In the genomic region with DNA sequence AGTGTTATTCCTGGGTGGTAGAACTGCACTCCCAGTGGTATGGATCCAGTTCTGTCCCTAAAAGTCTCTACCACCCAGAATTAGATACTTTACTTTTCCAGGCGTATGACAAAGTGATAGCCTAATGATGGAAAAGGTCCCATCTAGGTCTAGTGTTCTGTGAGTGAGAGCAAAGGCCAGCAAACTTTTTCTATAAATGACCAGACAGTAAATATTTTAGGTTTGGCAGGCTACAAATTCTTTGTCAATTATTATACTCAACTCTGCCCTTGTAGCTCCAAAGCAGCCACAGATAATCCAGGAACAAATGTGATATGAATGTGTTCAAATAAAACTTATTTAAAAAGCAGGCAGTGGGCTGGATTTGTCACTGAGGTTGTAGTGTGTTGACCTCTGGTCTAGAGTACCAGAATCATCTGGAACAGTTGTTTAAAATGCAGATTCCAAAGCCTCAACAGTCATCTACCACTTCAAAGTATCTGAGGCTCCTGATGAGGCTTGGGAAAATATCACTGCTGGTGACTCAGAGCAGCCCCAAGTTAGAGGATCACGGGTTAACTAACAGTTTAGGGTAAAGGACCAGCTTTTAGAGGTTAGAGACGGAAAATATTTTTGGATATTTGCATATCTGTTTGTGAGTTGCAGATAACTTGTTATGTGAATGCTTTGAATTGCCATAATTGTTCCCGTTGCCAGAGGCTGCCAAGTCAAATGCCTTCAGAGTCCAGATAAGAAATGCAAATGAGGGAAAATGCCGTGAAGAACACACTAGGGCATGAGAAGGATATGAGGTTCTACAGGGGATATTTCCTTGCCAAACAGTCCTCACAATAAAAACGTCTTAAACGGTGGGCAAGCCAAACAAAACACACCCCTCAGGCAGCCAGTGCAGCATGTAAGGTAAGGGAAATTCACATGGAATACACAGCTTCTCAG, we compare ENCODE assay signal across 14 cellular contexts. TPM values are rescaled to one million over a fixed set of nuclear protein-coding genes. Genes with fewer than 3 reads are reported as not detected.
A peak's percentile ranks its signal among the peaks of the same experiment; 100 is the strongest.
DNase-seq lines count a peak whose midpoint lies in the region; ATAC-seq and TF ChIP-seq lines count a peak whose summit lies in the region.
"Had no signal": no experiment of that assay in that cellular context is flagged by ENCODE, and none has a peak within 500 bp of the region (broad histone marks: within the 10 kb centered on the region; RNA-seq: fewer than 3 reads in every experiment).

No MANE protein-coding gene starts in this region.

- H3K27ac ChIP-seq in HEK293 (ENCODE audit: extremely low read depth, low read depth, low read length) = no peak overlapping the region
- H3K27ac ChIP-seq in hepatocyte = no peak overlapping the region
- H3K27ac ChIP-seq: neutrophil had no signal

- TF ChIP-seq CTCF in HEK293 (tag by site-specific recombination; IDR thresholded peaks at IDR 0.05) (no peak), astrocyte of the cerebellum (IDR thresholded peaks at IDR 0.05; ENCODE audit: low read depth, low read length, missing control alignments) (no peak), hepatocyte (IDR thresholded peaks at IDR 0.05; ENCODE audit: poor library complexity) (no peak)

- 28% methylated on average over 7 of the region's 7 CpGs for WGBS in hepatocyte (ENCODE audit: low lambda C conversion rate, missing lambda C conversion rate)

- H3K4me2 ChIP-seq in hepatocyte = peak overlapping the region; percentile 28

- no peak overlapping the region for H3K4me3 ChIP-seq in HEK293 (ENCODE audit: low read depth, low read length)
- no peak overlapping the region for H3K4me3 ChIP-seq in astrocyte of the cerebellum (ENCODE audit: low read depth, low read length)
- H3K4me3 ChIP-seq in hepatocyte = no peak overlapping the region

- CTCF ChIA-PET in HEK293 (lab: Yijun Ruan, JAX) = interaction anchor here (0.6 to 1.0 kb wide), 2 partner anchors 28 to 32 kb away, joined by 3 to 4 read pairs; no protein-coding TSS in a partner anchor

- no peaks in the 10 kb centered on the region for H3K79me2 ChIP-seq in hepatocyte

- H4K20me1 ChIP-seq in hepatocyte (ENCODE audit: insufficient read depth, poor library complexity, severe bottlenecking) = no peaks in the 10 kb centered on the region

- no peaks in the 10 kb centered on the region for H3K9me2 ChIP-seq in hepatocyte (replicated peaks; ENCODE audit: insufficient read depth)

- ATAC-seq in stimulated activated naive CD8-positive, alpha-beta T cell treated with anti-CD3 and anti-CD28 coated beads, Interleukin-15, Interleukin-2, amounts not matched to agents 100 U/mL and 50 U/mL, for 24 hours = peak; percentile 83
- ATAC-seq in GM21367 (IDR thresholded peaks at IDR 0.05; ENCODE audit: unreplicated experiment) = no peak
- no peak for ATAC-seq in HG02763 (IDR thresholded peaks at IDR 0.05; ENCODE audit: unreplicated experiment)
- ATAC-seq: activated CD4-positive, CD25-positive, alpha-beta regulatory T cell treated with anti-CD3 and anti-CD28 coated beads, Interleukin-2, amount 50 U/mL, for 24 hours had no signal

- DNase-seq in astrocyte of the cerebellum (ENCODE audit: low read depth) (peak; percentile 63), hepatocyte (ENCODE audit: low spot score) (peak; percentile 16), amniotic stem cell (lab: John Stamatoyannopoulos, UW) (no peak)
- no peak for DNase-seq in stimulated activated naive CD8-positive, alpha-beta T cell treated with anti-CD3 and anti-CD28 coated beads, Interleukin-15, Interleukin-2, amounts not matched to agents 100 U/mL and 50 U/mL, for 24 hours
- no peak for DNase-seq in activated effector memory CD4-positive, alpha-beta T cell treated with anti-CD3 and anti-CD28 coated beads, Interleukin-2, amount 50 U/mL, for 16 hours
- DNase-seq: activated naive CD4-positive, alpha-beta T cell treated with anti-CD3 and anti-CD28 coated beads for 36 hours; NCI-H2081; stimulated activated CD4-positive, alpha-beta T cell treated with anti-CD3 and anti-CD28 coated beads, Interleukin-2, amount 100 ng/mL, for 48 hours had no signal

- POLR2A ChIA-PET in HEK293 (lab: Yijun Ruan, JAX) = no interaction called here

- in situ Hi-C loops in astrocyte of the cerebellum (cut with HindIII; ENCODE audit: low sequenced_read_pairs) = no loop called here

- H3K9me3 ChIP-seq in HEK293 (ENCODE audit: control insufficient read depth, insufficient read depth, low read depth, low read length) (no peaks in the 10 kb centered on the region), hepatocyte (ENCODE audit: low read depth) (no peaks in the 10 kb centered on the region)
- H3K9me3 ChIP-seq: neutrophil had no signal

- no peaks in the 10 kb centered on the region for H3K27me3 ChIP-seq in hepatocyte

- no peaks in the 10 kb centered on the region for H3K36me3 ChIP-seq in HEK293 (ENCODE audit: control insufficient read depth in 2 of 2, insufficient read depth in 1 of 2, low read length in 2 of 2)
- no peaks in the 10 kb centered on the region for H3K36me3 ChIP-seq in hepatocyte (replicated peaks; ENCODE audit: insufficient read depth, low read depth)
- H3K36me3 ChIP-seq: neutrophil had no signal

- no peak overlapping the region for H2AFZ ChIP-seq in hepatocyte

- H3K4me1 ChIP-seq in HEK293 (ENCODE audit: control insufficient read depth, insufficient read depth, low read length) = peaks cover 11% of the 10 kb centered on the region; the same call in 1 of the 2 replicates
- H3K4me1 ChIP-seq in hepatocyte (ENCODE audit: insufficient read depth) = no peaks in the 10 kb centered on the region

TF ChIP-seq in HEK293, 187 proteins besides CTCF, POLR2A, EP300 and RAD21:
- TF ChIP-seq, protein P1, sequence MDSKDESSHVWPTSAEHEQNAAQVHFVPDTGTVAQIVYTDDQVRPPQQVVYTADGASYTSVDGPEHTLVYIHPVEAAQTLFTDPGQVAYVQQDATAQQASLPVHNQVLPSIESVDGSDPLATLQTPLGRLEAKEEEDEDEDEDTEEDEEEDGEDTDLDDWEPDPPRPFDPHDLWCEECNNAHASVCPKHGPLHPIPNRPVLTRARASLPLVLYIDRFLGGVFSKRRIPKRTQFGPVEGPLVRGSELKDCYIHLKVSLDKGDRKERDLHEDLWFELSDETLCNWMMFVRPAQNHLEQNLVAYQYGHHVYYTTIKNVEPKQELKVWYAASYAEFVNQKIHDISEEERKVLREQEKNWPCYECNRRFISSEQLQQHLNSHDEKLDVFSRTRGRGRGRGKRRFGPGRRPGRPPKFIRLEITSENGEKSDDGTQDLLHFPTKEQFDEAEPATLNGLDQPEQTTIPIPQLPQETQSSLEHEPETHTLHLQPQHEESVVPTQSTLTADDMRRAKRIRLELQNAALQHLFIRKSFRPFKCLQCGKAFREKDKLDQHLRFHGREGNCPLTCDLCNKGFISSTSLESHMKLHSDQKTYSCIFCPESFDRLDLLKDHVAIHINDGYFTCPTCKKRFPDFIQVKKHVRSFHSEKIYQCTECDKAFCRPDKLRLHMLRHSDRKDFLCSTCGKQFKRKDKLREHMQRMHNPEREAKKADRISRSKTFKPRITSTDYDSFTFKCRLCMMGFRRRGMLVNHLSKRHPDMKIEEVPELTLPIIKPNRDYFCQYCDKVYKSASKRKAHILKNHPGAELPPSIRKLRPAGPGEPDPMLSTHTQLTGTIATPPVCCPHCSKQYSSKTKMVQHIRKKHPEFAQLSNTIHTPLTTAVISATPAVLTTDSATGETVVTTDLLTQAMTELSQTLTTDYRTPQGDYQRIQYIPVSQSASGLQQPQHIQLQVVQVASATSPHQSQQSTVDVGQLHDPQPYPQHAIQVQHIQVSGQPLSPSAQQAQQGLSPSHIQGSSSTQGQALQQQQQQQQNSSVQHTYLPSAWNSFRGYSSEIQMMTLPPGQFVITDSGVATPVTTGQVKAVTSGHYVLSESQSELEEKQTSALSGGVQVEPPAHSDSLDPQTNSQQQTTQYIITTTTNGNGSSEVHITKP (tag by site-specific recombination; IDR thresholded peaks at IDR 0.05) = peak; percentile 45
- TF ChIP-seq ZNF335 (tag by site-specific recombination; conservative IDR thresholded peaks at IDR 0.05) (peak; percentile 71), TCF7L2 (IDR thresholded peaks at IDR 0.05; ENCODE audit: borderline replicate concordance, low read depth, low read length) (no peak), ZNF341 (tag by site-specific recombination; IDR thresholded peaks at IDR 0.05; ENCODE audit: low read depth) (no peak), ZNF10 (tag by site-specific recombination; IDR thresholded peaks at IDR 0.05) (0 out of 2 replicates have a peak, but pooled peaks have one; percentile 25)

RNA-seq across cellular contexts. Expression of a gene that starts 19.4 kb away (rescaled TPM):
- not detected in 2 replicates for total RNA-seq in hepatocyte
- polyA plus RNA-seq in hepatocyte = 0.04 and 0.19 TPM in 2 replicates
- total RNA-seq: activated naive CD4-positive, alpha-beta T cell treated with anti-CD3 and anti-CD28 coated beads for 36 hours; temporal lobe had no signal

RNA-seq across cellular contexts. Expression of a gene that starts 35.3 kb away (rescaled TPM):
- 32.9 and 35.0 TPM in 2 replicates for total RNA-seq in hepatocyte
- polyA plus RNA-seq in hepatocyte = 19.8 and 24.8 TPM in 2 replicates

Comparison
In these comparisons a context has a peak if more than half of its experiments do, and no peak if none do; other contexts are left out.
1. DNase-seq: peak in astrocyte of the cerebellum (single experiment) and hepatocyte (single experiment); none in stimulated activated naive CD8-positive, alpha-beta T cell treated with anti-CD3 and anti-CD28 coated beads, Interleukin-15, Interleukin-2, amounts not matched to agents 100 U/mL and 50 U/mL, for 24 hours (single experiment), amniotic stem cell (single experiment) and activated effector memory CD4-positive, alpha-beta T cell treated with anti-CD3 and anti-CD28 coated beads, Interleukin-2, amount 50 U/mL, for 16 hours (single experiment).